ENCODE assay signal across 9 cellular contexts in genomic region chr15:83380682-83381081, GRCh38.
DNase-seq lines count a peak whose midpoint lies in the region; ATAC-seq, FAIRE-seq and TF ChIP-seq lines count a peak whose summit lies in the region.
"Had no signal": no experiment of that assay in that cellular context is flagged by ENCODE, and none has a peak within 500 bp of the region (broad histone marks: within the 10 kb centered on the region; RNA-seq: fewer than 3 reads in every experiment).

No MANE protein-coding gene starts in this region.

- H2BK12ac ChIP-seq in H1 (ENCODE audit: low read depth, low read length) = 0 out of 2 replicates have a peak overlapping the region, but pooled peaks have one; percentile 55

- no peak overlapping the region; the same call in 1 of the 2 replicates for H2BK5ac ChIP-seq in H1 (ENCODE audit: low read depth, low read length)

- no peaks in the 10 kb centered on the region for H3K9me3 ChIP-seq in H1 (ENCODE audit: insufficient read depth in 2 of 2, low read depth in 1 of 2, low read length in 1 of 2)

- H3K27ac Mint-ChIP-seq in neural crest cell (ENCODE audit: unreplicated experiment) = no peak overlapping the region
- H3K27ac Mint-ChIP-seq: IgD-negative memory B cell had no signal

- H3K4ac ChIP-seq in H1 (replicated peaks; ENCODE audit: insufficient read length, low read depth, low read length) = no peak overlapping the region

- no peak for TF ChIP-seq POLR2A in H1 (IDR thresholded peaks at IDR 0.05; ENCODE audit: control extremely low read depth in 1 of 2, low read depth in 2 of 2, low read length in 2 of 2)

- TF ChIP-seq CTCF in H1 (IDR thresholded peaks at IDR 0.05; ENCODE audit: control extremely low read depth in 1 of 3, insufficient read depth in 1 of 3, low read depth in 1 of 3, low read length in 3 of 3) (peak in 2 of 3 experiments; percentile 19 to 25; a peak in 2 of 4 replicates), neural crest cell (conservative IDR thresholded peaks at IDR 0.05) (peak; percentile 50), omental fat pad (IDR thresholded peaks at IDR 0.05) (no peak)

- H3K27ac ChIP-seq in H1 (ENCODE audit: low read depth, low read length) = no peak overlapping the region

- no peak overlapping the region for H4K8ac ChIP-seq in H1 (ENCODE audit: extremely low read depth, insufficient read depth, low read length)

- no peak overlapping the region for H2BK15ac ChIP-seq in H1 (ENCODE audit: low read length)

- no peak overlapping the region for H3K4me2 ChIP-seq in H1 (ENCODE audit: insufficient read depth in 1 of 2, low read depth in 2 of 2, low read length in 2 of 2)

- H3K23me2 ChIP-seq in H1 (ENCODE audit: low read depth, low read length) = no peaks in the 10 kb centered on the region; the same call in 1 of the 2 replicates

- no peak overlapping the region for H4K5ac ChIP-seq in H1 (ENCODE audit: insufficient read length, low read depth, low read length)

- H4K91ac ChIP-seq in H1 (replicated peaks; ENCODE audit: insufficient read length, low read length) = no peak overlapping the region

- peaks cover 3 to 12% (median 10%) of the 10 kb centered on the region in 4 experiments for H3K4me1 ChIP-seq in H1 (replicated peaks in 1 of 4; ENCODE audit: control insufficient read depth in 3 of 4, insufficient read depth in 4 of 4, low read length in 3 of 4)

- TF ChIP-seq RAD21 in H1 (IDR thresholded peaks at IDR 0.05 in 1 of 2, conservative IDR thresholded peaks at IDR 0.05 in 1 of 2; ENCODE audit: low read depth in 2 of 2, low read length in 2 of 2) = peak; percentile 52 to 62

- H3K36me3 ChIP-seq in H1 (ENCODE audit: control insufficient read depth in 2 of 4, insufficient read depth in 4 of 4, low read length in 3 of 4) = no peaks in the 10 kb centered on the region

- no peak overlapping the region for H3K4me3 ChIP-seq in H1 (ENCODE audit: extremely low read depth in 1 of 4, insufficient read depth in 2 of 4, low read depth in 3 of 4, low read length in 4 of 4)

- no peak overlapping the region for H2AK5ac ChIP-seq in H1 (ENCODE audit: low read depth, low read length)

- no peak overlapping the region for H3K23ac ChIP-seq in H1 (ENCODE audit: insufficient read length)

- WGBS in H1 (ENCODE audit: extremely low coverage in 1 of 2, insufficient coverage in 1 of 2, insufficient read length in 1 of 2, insufficient replicate concordance in 2 of 2, low coverage in 1 of 2, low lambda C conversion rate in 2 of 2, missing lambda C conversion rate in 1 of 2), 2 experiments = 78% methylated on average over 4 of the region's 4 CpGs; no CpG with 5 or more reads in 1 of the 2 experiments

- peaks cover 3% of the 10 kb centered on the region for H3K36me3 Mint-ChIP-seq in neural crest cell (ENCODE audit: low read depth)
- H3K36me3 Mint-ChIP-seq: IgD-negative memory B cell had no signal

- H2AFZ ChIP-seq in H1 (ENCODE audit: low read length) = no peak overlapping the region

- H3K56ac ChIP-seq in H1 (replicated peaks; ENCODE audit: insufficient read length, low read depth, low read length) = no peak overlapping the region

- peak; percentile 93 for ATAC-seq in GM18861 (IDR thresholded peaks at IDR 0.05; ENCODE audit: unreplicated experiment)
- ATAC-seq in HG03066 (IDR thresholded peaks at IDR 0.05; ENCODE audit: low read depth, unreplicated experiment) = peak; percentile 81
- ATAC-seq in omental fat pad (ENCODE audit: low FRiP score) = no peak

- H4K20me1 ChIP-seq in H1 (replicated peaks in 1 of 2; ENCODE audit: control insufficient read depth in 1 of 2, insufficient read depth in 2 of 2, low read length in 2 of 2) = no peaks in the 10 kb centered on the region

- peak overlapping the region; percentile 54 for H3K4me3 Mint-ChIP-seq in neural crest cell
- H3K4me3 Mint-ChIP-seq: IgD-negative memory B cell had no signal

- no peak overlapping the region for H3K14ac ChIP-seq in H1 (ENCODE audit: insufficient read length)

- CTCF ChIA-PET in H1 (lab: Charles Lee; ENCODE audit: partially characterized antibody) = interaction anchor here (0.7 to 3.5 kb wide), 9 partner anchors 8 to 462 kb away, joined by 3 to 18 read pairs (median 3); no protein-coding TSS in a partner anchor

- no peak for TF ChIP-seq EP300 in H1 (IDR thresholded peaks at IDR 0.05; ENCODE audit: borderline replicate concordance in 1 of 2, low read depth in 2 of 2, low read length in 2 of 2)

- no peaks in the 10 kb centered on the region for H3K79me1 ChIP-seq in H1 (ENCODE audit: low read depth, low read length)

- no peak overlapping the region for H2BK120ac ChIP-seq in H1 (replicated peaks; ENCODE audit: low read depth, low read length)

- peaks cover 2% of the 10 kb centered on the region for H3K9me3 Mint-ChIP-seq in neural crest cell
- H3K9me3 Mint-ChIP-seq: IgD-negative memory B cell had no signal

- no peak overlapping the region; the same call in 1 of the 2 replicates for H3K18ac ChIP-seq in H1 (ENCODE audit: extremely low read depth, low read length)

- H2BK20ac ChIP-seq in H1 (ENCODE audit: low read length) = peak overlapping the region; percentile 94; the same call in 1 of the 2 replicates

- H3K27me3 Mint-ChIP-seq in neural crest cell (ENCODE audit: low read depth) = peaks cover 12% of the 10 kb centered on the region

- peak; percentile 59 for DNase-seq in Ammon's horn (ENCODE audit: low spot score)
- peak; percentile 69 for DNase-seq in RCC 7860 (ENCODE audit: low spot score)
- no peak for DNase-seq in H1 (ENCODE audit: low read depth in 1 of 2, low spot score in 2 of 2)
- no peak for DNase-seq in neural crest cell (ENCODE audit: low read depth, low spot score)
- no peak for DNase-seq in T1000 (lab: John Stamatoyannopoulos, UW)
- no peak for DNase-seq in omental fat pad (ENCODE audit: low spot score)

- H3K79me2 ChIP-seq in H1 (ENCODE audit: control insufficient read depth in 1 of 2, insufficient read depth in 2 of 2, low read length in 2 of 2) = no peaks in the 10 kb centered on the region

- FAIRE-seq in RCC 7860 (lab: Jason Lieb, UNC) (peak; percentile 56), H1 (lab: Jason Lieb, UNC) (no peak)

- no peak overlapping the region for H3K9ac ChIP-seq in H1 (replicated peaks in 1 of 4; ENCODE audit: extremely low read depth in 1 of 4, low read depth in 3 of 4, low read length in 3 of 4)

- POLR2A ChIA-PET in H1 (lab: Charles Lee; ENCODE audit: partially characterized antibody) = no interaction called here

- peaks cover 4% of the 10 kb centered on the region for H3K4me1 Mint-ChIP-seq in neural crest cell

- H3K27me3 ChIP-seq in H1 (replicated peaks in 1 of 4; ENCODE audit: control insufficient read depth in 3 of 4, extremely low read depth in 1 of 4, insufficient read depth in 3 of 4, low read length in 3 of 4) = peaks cover 0 to 25% (median 18%) of the 10 kb centered on the region in 4 experiments; a peak in 6 of 7 replicates

TF ChIP-seq in H1, 55 proteins besides CTCF, POLR2A, EP300 and RAD21:
- no peak for TF ChIP-seq KDM1A (IDR thresholded peaks at IDR 0.05; ENCODE audit: borderline replicate concordance, low read length)
- TF ChIP-seq JUND (IDR thresholded peaks at IDR 0.05; ENCODE audit: low read length) = no peak
- TF ChIP-seq, protein P1, sequence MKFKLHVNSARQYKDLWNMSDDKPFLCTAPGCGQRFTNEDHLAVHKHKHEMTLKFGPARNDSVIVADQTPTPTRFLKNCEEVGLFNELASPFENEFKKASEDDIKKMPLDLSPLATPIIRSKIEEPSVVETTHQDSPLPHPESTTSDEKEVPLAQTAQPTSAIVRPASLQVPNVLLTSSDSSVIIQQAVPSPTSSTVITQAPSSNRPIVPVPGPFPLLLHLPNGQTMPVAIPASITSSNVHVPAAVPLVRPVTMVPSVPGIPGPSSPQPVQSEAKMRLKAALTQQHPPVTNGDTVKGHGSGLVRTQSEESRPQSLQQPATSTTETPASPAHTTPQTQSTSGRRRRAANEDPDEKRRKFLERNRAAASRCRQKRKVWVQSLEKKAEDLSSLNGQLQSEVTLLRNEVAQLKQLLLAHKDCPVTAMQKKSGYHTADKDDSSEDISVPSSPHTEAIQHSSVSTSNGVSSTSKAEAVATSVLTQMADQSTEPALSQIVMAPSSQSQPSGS (IDR thresholded peaks at IDR 0.05; ENCODE audit: low read length) = no peak
- TF ChIP-seq PHF8 (conservative IDR thresholded peaks at IDR 0.05; ENCODE audit: low read depth, low read length) = no peak
- TF ChIP-seq CTBP2 (IDR thresholded peaks at IDR 0.05; ENCODE audit: borderline replicate concordance, insufficient read depth, insufficient read length, low read length) = no peak
- no peak for TF ChIP-seq SP4 (IDR thresholded peaks at IDR 0.05; ENCODE audit: low read length)
- TF ChIP-seq HDAC2 (IDR thresholded peaks at IDR 0.05; ENCODE audit: borderline replicate concordance in 1 of 2, low read depth in 2 of 2, low read length in 2 of 2) = no peak

Comparison
In these comparisons a context has a peak if more than half of its experiments do, and no peak if none do; other contexts are left out.
1. DNase-seq: peak in Ammon's horn (single experiment) and RCC 7860 (single experiment); none in H1 (0 of 2), neural crest cell (single experiment), T1000 (single experiment) and omental fat pad (single experiment).
2. CTCF ChIP-seq: peak in H1 (2 of 3) and neural crest cell (single experiment); none in omental fat pad (0 of 3).